ENCODE assay signal across 21 cellular contexts in the genomic region with DNA sequence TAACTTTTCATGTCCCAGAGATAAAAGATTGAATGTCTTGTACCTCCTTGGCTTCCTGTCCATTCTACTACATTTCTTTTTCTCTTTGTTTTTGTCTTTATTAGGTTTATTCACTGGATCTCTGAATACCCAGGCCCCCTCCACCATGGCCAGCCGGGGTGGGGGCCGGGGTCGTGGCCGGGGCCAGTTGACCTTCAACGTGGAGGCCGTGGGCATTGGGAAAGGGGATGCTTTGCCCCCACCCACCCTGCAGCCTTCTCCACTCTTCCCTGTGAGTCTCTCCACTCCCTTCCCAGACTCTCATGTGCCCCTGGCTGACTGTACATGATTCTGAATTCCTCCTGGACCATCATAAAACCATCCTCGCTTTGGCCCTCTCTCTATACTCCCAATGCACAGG. TPM values are rescaled to one million over a fixed set of nuclear protein-coding genes. Genes with fewer than 3 reads are reported as not detected.
DNase-seq lines count a peak whose midpoint lies in the region; ATAC-seq and TF ChIP-seq lines count a peak whose summit lies in the region.
"Had no signal": no experiment of that assay in that cellular context is flagged by ENCODE, and none has a peak within 500 bp of the region (broad histone marks: within the 10 kb centered on the region; RNA-seq: fewer than 3 reads in every experiment).

No MANE protein-coding gene starts in this region.

- H3K27me3 Mint-ChIP-seq in T-helper 17 cell (no peaks in the 10 kb centered on the region), endodermal cell (ENCODE audit: insufficient read depth) (no peaks in the 10 kb centered on the region)

- no peak overlapping the region for H4K5ac ChIP-seq in mesendoderm (ENCODE audit: low read length)

- DNase-seq in RWPE1 (ENCODE audit: low spot score) (no peak), T-helper 17 cell (no peak), endodermal cell (no peak), psoas muscle (peak in 1 of 2 donors; percentile 39), mesendoderm (no peak), DMS79 treated with DMSO at 0.1 percent for 48 hours (lab: John Stamatoyannopoulos, UW) (no peak)
- DNase-seq: ACHN, C1 segment of cervical spinal cord, GM23248, HCEC 1CT, IMR-90, NCI-H1417 treated with DMSO at 0.1 percent for 48 hours, NCI-H2029, NCI-H345, NCI-H524 treated with DMSO at 0.1 percent for 48 hours, PC-3, RPMI8226, SIG-M5 had no signal

- POLR2A ChIA-PET in RWPE1 (lab: Yijun Ruan, JAX; ENCODE audit: low non-redundant PET): no interaction called here

- peaks cover 6% of the 10 kb centered on the region for H3K4me1 ChIP-seq in endodermal cell (ENCODE audit: control insufficient read depth, insufficient read depth, low read length)
- peaks cover 22% of the 10 kb centered on the region for H3K4me1 ChIP-seq in psoas muscle
- H3K4me1 ChIP-seq in mesendoderm (ENCODE audit: control insufficient read depth, low read depth, low read length): peaks cover 14% of the 10 kb centered on the region

- H3K4me2 ChIP-seq in mesendoderm (ENCODE audit: low read length): no peak overlapping the region

- TF ChIP-seq CTCF in RWPE1 (conservative IDR thresholded peaks at IDR 0.05; ENCODE audit: low read depth) (no peak), endodermal cell (conservative IDR thresholded peaks at IDR 0.05) (no peak), psoas muscle (IDR thresholded peaks at IDR 0.05) (no peak)

- H3K79me2 ChIP-seq in mesendoderm (ENCODE audit: control insufficient read depth, insufficient read depth, low read length): no peaks in the 10 kb centered on the region

- CTCF ChIA-PET in RWPE1 (lab: Yijun Ruan, JAX): interaction anchor here (1.6 kb wide), 1 partner anchor 33 kb away, joined by 4 read pairs; no protein-coding TSS in a partner anchor

- H2AK5ac ChIP-seq in mesendoderm (ENCODE audit: low read length): no peak overlapping the region

- no peak overlapping the region for H4K8ac ChIP-seq in mesendoderm (ENCODE audit: low read depth, low read length)

- H3K27ac ChIP-seq in RWPE1: peak overlapping the region; percentile 37
- no peak overlapping the region for H3K27ac ChIP-seq in endodermal cell (ENCODE audit: low read depth, low read length)
- H3K27ac ChIP-seq in psoas muscle: peak overlapping the region; percentile 9
- H3K27ac ChIP-seq in mesendoderm (ENCODE audit: low read depth, low read length): no peak overlapping the region
- H3K27ac ChIP-seq: GM23248 had no signal

- H3K56ac ChIP-seq in mesendoderm (ENCODE audit: low read length): no peak overlapping the region

- H3K36me3 Mint-ChIP-seq in T-helper 17 cell (ENCODE audit: low read depth): peaks cover 2% of the 10 kb centered on the region
- no peaks in the 10 kb centered on the region for H3K36me3 Mint-ChIP-seq in endodermal cell (ENCODE audit: low read depth)

- H3K4ac ChIP-seq in mesendoderm (ENCODE audit: low read depth, low read length): no peak overlapping the region

- H3K4me3 Mint-ChIP-seq in T-helper 17 cell (peak overlapping the region; percentile 25), endodermal cell (no peak overlapping the region)

- H3K4me1 Mint-ChIP-seq in T-helper 17 cell: peaks cover 15% of the 10 kb centered on the region
- no peaks in the 10 kb centered on the region for H3K4me1 Mint-ChIP-seq in endodermal cell

- H2BK120ac ChIP-seq in mesendoderm (ENCODE audit: low read depth, low read length): no peak overlapping the region

- H3K23ac ChIP-seq in mesendoderm (ENCODE audit: low read length): no peak overlapping the region

- H2BK5ac ChIP-seq in mesendoderm (ENCODE audit: low read length): no peak overlapping the region

- no peak overlapping the region for H3K18ac ChIP-seq in mesendoderm (ENCODE audit: low read length)

- H3K9ac ChIP-seq in endodermal cell (ENCODE audit: extremely low read depth, low read length, poor library complexity, severe bottlenecking) (no peak overlapping the region), mesendoderm (ENCODE audit: low read length) (no peak overlapping the region)
- H3K9ac ChIP-seq: GM23248 had no signal

- intact Hi-C loops in psoas muscle (cut with DNase I): loop anchor here in 1 of 2 donors (1.0 kb wide), 1 partner anchor 34 kb away; no protein-coding TSS in a partner anchor

- H3K36me3 ChIP-seq in endodermal cell (ENCODE audit: control insufficient read depth, insufficient read depth, low read length) (no peaks in the 10 kb centered on the region), psoas muscle (ENCODE audit: insufficient read depth in 1 of 2, low read depth in 1 of 2) (peaks cover 0 to 11% of the 10 kb centered on the region in 2 donors), mesendoderm (ENCODE audit: control insufficient read depth, insufficient read depth, low read length) (no peaks in the 10 kb centered on the region)

- H2BK15ac ChIP-seq in mesendoderm (replicated peaks; ENCODE audit: low read depth): no peak overlapping the region

- no peaks in the 10 kb centered on the region for H3K79me1 ChIP-seq in mesendoderm (ENCODE audit: low read length)

- 95 to 100% methylated on average over 6 to 7 of the region's 7 CpGs for WGBS in endodermal cell (ENCODE audit: insufficient coverage in 1 of 2, insufficient read length in 1 of 2), 2 experiments
- WGBS in psoas muscle, 3 donors: 78 to 87% (median 79%) methylated on average over 7 of the region's 7 CpGs
- WGBS in mesendoderm (ENCODE audit: extremely low coverage, insufficient coverage, low lambda C conversion rate): no CpG with 5 or more reads among the region's 7 CpGs

- H3K27ac Mint-ChIP-seq in T-helper 17 cell (peak overlapping the region; percentile 81), endodermal cell (peak overlapping the region; percentile 2)

- H3K4me3 ChIP-seq in endodermal cell (ENCODE audit: low read length) (no peak overlapping the region), psoas muscle (no peak overlapping the region), mesendoderm (ENCODE audit: low read length) (no peak overlapping the region)
- H3K4me3 ChIP-seq: GM23248 had no signal

- no peaks in the 10 kb centered on the region for H3K9me3 Mint-ChIP-seq in endodermal cell

- H3K27me3 ChIP-seq in endodermal cell (ENCODE audit: control insufficient read depth, insufficient read depth, low read length, poor library complexity, severe bottlenecking) (no peaks in the 10 kb centered on the region), psoas muscle (ENCODE audit: insufficient read depth in 3 of 3, low read length in 2 of 3) (no peaks in the 10 kb centered on the region), mesendoderm (ENCODE audit: insufficient read depth, low read length, poor library complexity) (no peaks in the 10 kb centered on the region)

- H3K9me3 ChIP-seq in T-helper 17 cell (ENCODE audit: control insufficient read depth, low read length, poor library complexity, severe bottlenecking): no peaks in the 10 kb centered on the region
- H3K9me3 ChIP-seq in endodermal cell (ENCODE audit: control insufficient read depth, low read length): no peaks in the 10 kb centered on the region
- H3K9me3 ChIP-seq in psoas muscle: no peaks in the 10 kb centered on the region

- ATAC-seq in T-helper 17 cell (no peak), psoas muscle (no peak), GM21447 (IDR thresholded peaks at IDR 0.05; ENCODE audit: unreplicated experiment) (no peak), HG02642 (IDR thresholded peaks at IDR 0.05; ENCODE audit: poor library complexity, unreplicated experiment) (no peak)
- ATAC-seq: PC-3 had no signal

RNA-seq across cellular contexts. Expression of a gene that starts 10.2 kb away (rescaled TPM):
- total RNA-seq in T-helper 17 cell (10 to 100 TPM; 22.2 to 24.1 TPM), endodermal cell (10 to 100 TPM; 10.2 to 13.8 TPM), psoas muscle (10 to 100 TPM; 30.5 to 62.5 (median 48.9) TPM)
- 23.7 TPM for polyA plus RNA-seq in endodermal cell (2013, experiment 1 of 2)
- polyA plus RNA-seq in endodermal cell (2013, experiment 2 of 2): 20.4 TPM
- polyA plus RNA-seq in psoas muscle: 100 to 1,000 TPM in 1 of 3 donors, 10 to 100 TPM in 2; 59.9 to 139 (median 98.1) TPM
- 2.9 TPM for polyA plus RNA-seq in mesendoderm (2013, experiment 1 of 2)
- polyA plus RNA-seq in mesendoderm (2013, experiment 2 of 2): 3.3 TPM

RNA-seq across cellular contexts. Expression of a gene that starts 10.3 kb away (rescaled TPM):
- total RNA-seq in T-helper 17 cell (1 to 10 TPM in 1 of 2 donors, under 1 TPM in 1; 0.70 to 1.7 TPM), endodermal cell (1 to 10 TPM in 1 of 2 donors, under 1 TPM in 1; 0.55 to 1.4 TPM), psoas muscle (10 to 100 TPM in 1 of 4 donors, 1 to 10 TPM in 2, under 1 TPM in 1; 0.42 to 12.3 (median 4.9) TPM)
- polyA plus RNA-seq in endodermal cell (2013, experiment 1 of 2): 0.64 TPM
- polyA plus RNA-seq in endodermal cell (2013, experiment 2 of 2): 0.37 TPM
- 10 to 100 TPM in 1 of 3 donors, 1 to 10 TPM in 2; 6.6 to 14.7 (median 7.4) TPM for polyA plus RNA-seq in psoas muscle
- polyA plus RNA-seq in mesendoderm (2013, experiment 1 of 2): 0.11 TPM
- polyA plus RNA-seq in mesendoderm (2013, experiment 2 of 2): 0.13 TPM

RNA-seq across cellular contexts. Expression of a gene that starts 16.9 kb away (rescaled TPM):
- total RNA-seq in T-helper 17 cell: 10 to 100 TPM; 36.6 to 44.1 TPM
- 10 to 100 TPM; 16.6 to 21.3 TPM for total RNA-seq in endodermal cell
- polyA plus RNA-seq in endodermal cell (2013, experiment 1 of 2): 25.7 TPM
- 28.8 TPM for polyA plus RNA-seq in endodermal cell (2013, experiment 2 of 2)
- 10 to 100 TPM; 14.6 to 59.7 (median 38.0) TPM for total RNA-seq in psoas muscle
- 10 to 100 TPM; 23.5 to 36.9 (median 28.1) TPM for polyA plus RNA-seq in psoas muscle
- 2.8 TPM for polyA plus RNA-seq in mesendoderm (2013, experiment 1 of 2)
- polyA plus RNA-seq in mesendoderm (2013, experiment 2 of 2): 2.7 TPM

RNA-seq across cellular contexts. Expression of a gene that starts 21.7 kb away (rescaled TPM):
- total RNA-seq in T-helper 17 cell (100 to 1,000 TPM; 567 to 927 TPM), endodermal cell (10 to 100 TPM in 1 of 2 donors, 1 to 10 TPM in 1; 9.9 to 12.2 TPM), psoas muscle (1,000 to 10,000 TPM in 3 of 4 donors, 100 to 1,000 TPM in 1; 887 to 2,747 (median 1,374) TPM)
- 6.0 TPM for polyA plus RNA-seq in endodermal cell (2013, experiment 1 of 2)
- 18.7 TPM for polyA plus RNA-seq in endodermal cell (2013, experiment 2 of 2)
- 1,000 to 10,000 TPM; 1,253 to 1,929 (median 1,863) TPM for polyA plus RNA-seq in psoas muscle
- 2.3 TPM for polyA plus RNA-seq in mesendoderm (2013, experiment 1 of 2)
- polyA plus RNA-seq in mesendoderm (2013, experiment 2 of 2): 2.0 TPM

RNA-seq across cellular contexts. Expression of a gene that starts 46.8 kb away (rescaled TPM):
- total RNA-seq in T-helper 17 cell (not detected), endodermal cell (under 1 TPM; 0.13 to 0.15 TPM), psoas muscle (100 to 1,000 TPM; 240 to 354 (median 317) TPM)
- not detected for polyA plus RNA-seq in endodermal cell (2013, experiment 1 of 2)
- polyA plus RNA-seq in endodermal cell (2013, experiment 2 of 2): not detected
- polyA plus RNA-seq in psoas muscle: 100 to 1,000 TPM in 2 of 3 donors, 10 to 100 TPM in 1; 38.1 to 314 (median 168) TPM
- 0.08 TPM for polyA plus RNA-seq in mesendoderm (2013, experiment 1 of 2)
- polyA plus RNA-seq in mesendoderm (2013, experiment 2 of 2): 0.07 TPM
- total RNA-seq: GM23248, IMR-90, M059J, PC-3 had no signal
- polyA plus RNA-seq: GM23248, IMR-90 had no signal

Comparison
In these comparisons a context has a peak if more than half of its experiments do, and no peak if none do; other contexts are left out.
1. H3K27ac ChIP-seq: peak in RWPE1 (single experiment) and psoas muscle (single experiment); none in endodermal cell (single experiment) and mesendoderm (single experiment).